Comparison of ENCODE assay signal across 11 cellular contexts in the genomic region with DNA sequence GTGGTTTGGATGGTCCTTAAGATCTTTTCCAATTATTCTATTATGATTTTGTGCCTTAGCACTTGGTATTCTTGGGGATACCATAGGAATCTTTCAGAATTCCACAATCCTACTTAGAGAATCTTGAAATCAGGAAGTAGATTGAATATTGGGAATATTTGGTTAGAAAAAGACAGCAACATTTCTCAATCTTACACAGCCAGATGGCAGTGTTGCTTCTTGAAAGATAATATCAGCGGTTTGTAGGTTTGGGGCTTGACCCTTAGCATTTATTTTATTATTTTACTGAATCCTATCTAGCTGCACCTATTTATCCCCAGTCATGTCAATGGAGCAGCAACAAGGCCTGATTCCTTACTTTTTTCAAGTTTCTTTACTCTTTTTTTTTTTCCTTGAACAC. TPM values are rescaled to one million over a fixed set of nuclear protein-coding genes. Genes with fewer than 3 reads are reported as not detected.
DNase-seq lines count a peak whose midpoint lies in the region; ATAC-seq and TF ChIP-seq lines count a peak whose summit lies in the region.
"Had no signal": no experiment of that assay in that cellular context is flagged by ENCODE, and none has a peak within 500 bp of the region (broad histone marks: within the 10 kb centered on the region; RNA-seq: fewer than 3 reads in every experiment).

No MANE protein-coding gene starts in this region.

- POLR2A ChIA-PET in SK-N-SH (lab: Yijun Ruan, JAX) = no interaction called here

- H3K36me3 Mint-ChIP-seq in activated CD4-positive, alpha-beta T cell treated with anti-CD3 and anti-CD28 coated beads, Interleukin-2, amount 10 ng/mL, durations not matched to agents 24 days and 14 days (ENCODE audit: low read depth) = no peaks in the 10 kb centered on the region

- peaks cover 3% of the 10 kb centered on the region for H3K27me3 Mint-ChIP-seq in activated CD4-positive, alpha-beta T cell treated with anti-CD3 and anti-CD28 coated beads, Interleukin-2, amount 10 ng/mL, durations not matched to agents 24 days and 14 days

- H4K20me1 ChIP-seq in SK-N-SH (ENCODE audit: insufficient read depth) (no peaks in the 10 kb centered on the region), hepatocyte (ENCODE audit: insufficient read depth, poor library complexity, severe bottlenecking) (no peaks in the 10 kb centered on the region)

- H3K9ac ChIP-seq in SK-N-SH = no peak overlapping the region

- intact Hi-C loops in Right ventricle myocardium inferior (cut with DNase I) = no loop called here
- intact Hi-C loops in activated CD4-positive, alpha-beta T cell treated with anti-CD3 and anti-CD28 coated beads, Interleukin-2, amount 10 ng/mL, durations not matched to agents 24 days and 14 days (cut with micrococcal nuclease) = no loop called here

- TF ChIP-seq CTCF in cardiac muscle cell (IDR thresholded peaks at IDR 0.05; ENCODE audit: low read depth, low read length) = peak; percentile 25
- peak; percentile 70 for TF ChIP-seq CTCF in SK-N-SH (IDR thresholded peaks at IDR 0.05)
- TF ChIP-seq CTCF in hepatocyte (IDR thresholded peaks at IDR 0.05; ENCODE audit: poor library complexity) = peak; percentile 48

- H3K9me2 ChIP-seq in SK-N-SH = no peaks in the 10 kb centered on the region
- no peaks in the 10 kb centered on the region for H3K9me2 ChIP-seq in hepatocyte (replicated peaks; ENCODE audit: insufficient read depth)

- TF ChIP-seq RAD21 in SK-N-SH (IDR thresholded peaks at IDR 0.05; ENCODE audit: low read length) = peak; percentile 52

- H3F3A ChIP-seq in SK-N-SH (replicated peaks; ENCODE audit: insufficient read depth) = no peaks in the 10 kb centered on the region

- H3K4me2 ChIP-seq in SK-N-SH = no peak overlapping the region
- no peak overlapping the region for H3K4me2 ChIP-seq in hepatocyte

- no peaks in the 10 kb centered on the region for H3K36me3 ChIP-seq in cardiac muscle cell
- H3K36me3 ChIP-seq in SK-N-SH (replicated peaks in 1 of 2; ENCODE audit: control insufficient read depth in 1 of 2, insufficient read depth in 2 of 2, low read length in 1 of 2) = no peaks in the 10 kb centered on the region
- H3K36me3 ChIP-seq in hepatocyte (replicated peaks; ENCODE audit: insufficient read depth, low read depth) = no peaks in the 10 kb centered on the region

- H3K9me3 ChIP-seq in cardiac muscle cell (ENCODE audit: low read depth) (no peaks in the 10 kb centered on the region), SK-N-SH (no peaks in the 10 kb centered on the region), hepatocyte (ENCODE audit: low read depth) (no peaks in the 10 kb centered on the region)

- no peak for TF ChIP-seq EP300 in SK-N-SH (IDR thresholded peaks at IDR 0.05; ENCODE audit: borderline replicate concordance in 1 of 2, low read depth in 1 of 2, low read length in 1 of 2)

- WGBS in SK-N-SH (ENCODE audit: low lambda C conversion rate) = 0% methylated on average over 1 of the region's 1 CpG
- 7% methylated on average over 1 of the region's 1 CpG for whole genome bisulfite sequencing in hepatocyte (ENCODE audit: low lambda C conversion rate, missing lambda C conversion rate)

- H3K27ac ChIP-seq in cardiac muscle cell (no peak overlapping the region), SK-N-SH (ENCODE audit: low read depth in 2 of 2, low read length in 1 of 2) (no peak overlapping the region), hepatocyte (no peak overlapping the region)

- no peak overlapping the region for H2AFZ ChIP-seq in SK-N-SH (ENCODE audit: low read depth)
- no peak overlapping the region for H2AFZ ChIP-seq in hepatocyte

- H3K9me3 Mint-ChIP-seq in activated CD4-positive, alpha-beta T cell treated with anti-CD3 and anti-CD28 coated beads, Interleukin-2, amount 10 ng/mL, durations not matched to agents 24 days and 14 days = no peaks in the 10 kb centered on the region

- H3K79me2 ChIP-seq in SK-N-SH (ENCODE audit: insufficient read depth) = no peaks in the 10 kb centered on the region
- H3K79me2 ChIP-seq in hepatocyte = no peaks in the 10 kb centered on the region

- no peak overlapping the region for H3K27ac Mint-ChIP-seq in activated CD4-positive, alpha-beta T cell treated with anti-CD3 and anti-CD28 coated beads, Interleukin-2, amount 10 ng/mL, durations not matched to agents 24 days and 14 days

- ATAC-seq in Right ventricle myocardium inferior (no peak), GM21717 (IDR thresholded peaks at IDR 0.05; ENCODE audit: unreplicated experiment) (no peak)

- H3K4me3 Mint-ChIP-seq in activated CD4-positive, alpha-beta T cell treated with anti-CD3 and anti-CD28 coated beads, Interleukin-2, amount 10 ng/mL, durations not matched to agents 24 days and 14 days = no peak overlapping the region

- H3K4me1 ChIP-seq in cardiac muscle cell (ENCODE audit: low read depth) = no peaks in the 10 kb centered on the region
- H3K4me1 ChIP-seq in SK-N-SH (ENCODE audit: control insufficient read depth in 1 of 2, insufficient read depth in 2 of 2, low read depth in 1 of 2, low read length in 1 of 2) = no peaks in the 10 kb centered on the region
- H3K4me1 ChIP-seq in hepatocyte (ENCODE audit: insufficient read depth) = no peaks in the 10 kb centered on the region

- CTCF ChIA-PET in SK-N-SH (lab: Yijun Ruan, JAX) = no interaction called here

- H3K4me3 ChIP-seq in cardiac muscle cell = no peak overlapping the region
- H3K4me3 ChIP-seq in SK-N-SH (ENCODE audit: low read depth in 2 of 2, low read length in 1 of 2) = no peak overlapping the region
- H3K4me3 ChIP-seq in hepatocyte = no peak overlapping the region

- peak; percentile 19 to 38 for DNase-seq in cardiac muscle cell (ENCODE audit: low read depth in 1 of 2, low spot score in 1 of 2)
- DNase-seq in Right ventricle myocardium inferior (ENCODE audit: missing footprints) = no peak
- no peak for DNase-seq in SK-N-SH
- DNase-seq in hepatocyte (ENCODE audit: low spot score) = no peak
- DNase-seq in activated CD4-positive, alpha-beta T cell treated with anti-CD3 and anti-CD28 coated beads, Interleukin-2, amount 10 ng/mL, durations not matched to agents 24 days and 14 days = no peak
- DNase-seq in NCI-H2029 (lab: John Stamatoyannopoulos, UW) = no peak
- no peak for DNase-seq in central memory CD4-positive, alpha-beta T cell
- DNase-seq: activated CD4-positive, alpha-beta T cell treated with anti-CD3 and anti-CD28 coated beads for 4 hours; NCI-H446 had no signal

- no peaks in the 10 kb centered on the region for H3K4me1 Mint-ChIP-seq in activated CD4-positive, alpha-beta T cell treated with anti-CD3 and anti-CD28 coated beads, Interleukin-2, amount 10 ng/mL, durations not matched to agents 24 days and 14 days

- H3K27me3 ChIP-seq in cardiac muscle cell (no peaks in the 10 kb centered on the region), SK-N-SH (ENCODE audit: insufficient read depth) (no peaks in the 10 kb centered on the region; the same call in 1 of the 2 replicates), hepatocyte (no peaks in the 10 kb centered on the region)

TF ChIP-seq in SK-N-SH, 30 proteins besides CTCF, POLR2A, EP300 and RAD21 (continues in another document):
- TF ChIP-seq EZH2phosphoT487 (IDR thresholded peaks at IDR 0.05; ENCODE audit: borderline replicate concordance, low read depth) = no peak
- TF ChIP-seq, protein P1, sequence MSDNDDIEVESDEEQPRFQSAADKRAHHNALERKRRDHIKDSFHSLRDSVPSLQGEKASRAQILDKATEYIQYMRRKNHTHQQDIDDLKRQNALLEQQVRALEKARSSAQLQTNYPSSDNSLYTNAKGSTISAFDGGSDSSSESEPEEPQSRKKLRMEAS (IDR thresholded peaks at IDR 0.05; ENCODE audit: low read depth) = no peak

RNA-seq across cellular contexts. Expression of a gene that starts 28.6 kb away (rescaled TPM):
- total RNA-seq in cardiac muscle cell (not detected in 2 replicates), Right ventricle myocardium inferior (not detected), hepatocyte (not detected in 2 replicates)
- polyA plus RNA-seq in cardiac muscle cell (not detected in 2 replicates), SK-N-SH (2012; rRNA removed) (0.02 TPM in 1 of 2 replicates, not detected in the other), hepatocyte (not detected in 2 replicates)
- polyA plus RNA-seq in SK-N-SH (2012; cell fraction: cytosol; rRNA removed) = 0.04 and 0.09 TPM in 2 replicates
- 0.05 TPM in 2 replicates for polyA plus RNA-seq in SK-N-SH (2012; cell fraction: nucleus; rRNA removed)
- total RNA-seq in activated CD4-positive, alpha-beta T cell treated with anti-CD3 and anti-CD28 coated beads, Interleukin-2, amount 10 ng/mL, durations not matched to agents 24 days and 14 days = not detected in 2 replicates
- total RNA-seq: subcutaneous adipose tissue had no signal

RNA-seq across cellular contexts. Expression of a gene that starts 33.7 kb away (rescaled TPM):
- 0.42 and 0.54 TPM in 2 replicates for total RNA-seq in cardiac muscle cell
- 0.30 TPM in 1 of 2 replicates, not detected in the other for polyA plus RNA-seq in cardiac muscle cell
- not detected for total RNA-seq in Right ventricle myocardium inferior
- polyA plus RNA-seq in SK-N-SH (2012; rRNA removed) = 2.2 and 2.3 TPM in 2 replicates
- polyA plus RNA-seq in SK-N-SH (2012; cell fraction: cytosol; rRNA removed) = 1.6 and 2.5 TPM in 2 replicates
- polyA plus RNA-seq in SK-N-SH (2012; cell fraction: nucleus; rRNA removed) = 3.0 and 3.3 TPM in 2 replicates
- 0.20 and 0.63 TPM in 2 replicates for total RNA-seq in hepatocyte
- polyA plus RNA-seq in hepatocyte = 0.23 and 0.46 TPM in 2 replicates
- total RNA-seq in activated CD4-positive, alpha-beta T cell treated with anti-CD3 and anti-CD28 coated beads, Interleukin-2, amount 10 ng/mL, durations not matched to agents 24 days and 14 days = not detected in 2 replicates

RNA-seq across cellular contexts. Expression of a gene that starts 33.7 kb away (rescaled TPM):
- total RNA-seq in cardiac muscle cell (not detected in 2 replicates), Right ventricle myocardium inferior (not detected), hepatocyte (not detected in 2 replicates)
- polyA plus RNA-seq in cardiac muscle cell (not detected in 2 replicates), SK-N-SH (2012; rRNA removed) (not detected in 2 replicates), hepatocyte (not detected in 2 replicates)
- polyA plus RNA-seq in SK-N-SH (2012; cell fraction: cytosol; rRNA removed) = not detected in 2 replicates
- polyA plus RNA-seq in SK-N-SH (2012; cell fraction: nucleus; rRNA removed) = not detected in 2 replicates
- not detected in 2 replicates for total RNA-seq in activated CD4-positive, alpha-beta T cell treated with anti-CD3 and anti-CD28 coated beads, Interleukin-2, amount 10 ng/mL, durations not matched to agents 24 days and 14 days
- total RNA-seq: subcutaneous adipose tissue had no signal

RNA-seq across cellular contexts. Expression of a gene that starts 45.0 kb away (rescaled TPM):
- total RNA-seq in cardiac muscle cell (not detected in 2 replicates), Right ventricle myocardium inferior (not detected), hepatocyte (not detected in 2 replicates)
- polyA plus RNA-seq in cardiac muscle cell (not detected in 2 replicates), SK-N-SH (2012; rRNA removed) (not detected in 2 replicates), hepatocyte (not detected in 2 replicates)
- 0.01 TPM in 1 of 2 replicates, not detected in the other for polyA plus RNA-seq in SK-N-SH (2012; cell fraction: cytosol; rRNA removed)
- not detected in 2 replicates for polyA plus RNA-seq in SK-N-SH (2012; cell fraction: nucleus; rRNA removed)
- not detected in 2 replicates for total RNA-seq in activated CD4-positive, alpha-beta T cell treated with anti-CD3 and anti-CD28 coated beads, Interleukin-2, amount 10 ng/mL, durations not matched to agents 24 days and 14 days
- total RNA-seq: subcutaneous adipose tissue had no signal

Comparison
In these comparisons a context has a peak if more than half of its experiments do, and no peak if none do; other contexts are left out.
1. DNase-seq: peak in cardiac muscle cell (2 of 2); none in Right ventricle myocardium inferior (single experiment), SK-N-SH (single experiment), hepatocyte (single experiment), activated CD4-positive, alpha-beta T cell treated with anti-CD3 and anti-CD28 coated beads, Interleukin-2, amount 10 ng/mL, durations not matched to agents 24 days and 14 days (single experiment), NCI-H2029 (single experiment) and central memory CD4-positive, alpha-beta T cell (single experiment).
2. Peak in every context shown above with its lines, with median percentiles within 50 percentile points of each other: CTCF ChIP-seq.